1 cellular context compared by ENCODE assay signal in genomic region chr3:50290116-50290745, GRCh38.
TF ChIP-seq lines count a peak whose summit lies in the region.

No MANE protein-coding gene starts in this region.

TF ChIP-seq in GM12891, 5 proteins besides CTCF, POLR2A, EP300 and RAD21:
- TF ChIP-seq TAF1 (IDR thresholded peaks at IDR 0.05; ENCODE audit: low read depth, low read length): no peak
